In genomic region chr6:48747040-48747439, GRCh38 we compare ENCODE assay signal across 22 cellular contexts.
A peak's percentile ranks its signal among the peaks of the same experiment; 100 is the strongest.
DNase-seq lines count a peak whose midpoint lies in the region; ATAC-seq, FAIRE-seq and TF ChIP-seq lines count a peak whose summit lies in the region.
"Had no signal": no experiment of that assay in that cellular context is flagged by ENCODE, and none has a peak within 500 bp of the region (broad histone marks: within the 10 kb centered on the region; RNA-seq: fewer than 3 reads in every experiment).

No MANE protein-coding gene starts in this region.

- no peak for FAIRE-seq in H1 (lab: Jason Lieb, UNC)

- no peak overlapping the region for H3K23ac ChIP-seq in H1 (ENCODE audit: insufficient read length)

- CTCF ChIA-PET in H1 (lab: Charles Lee; ENCODE audit: partially characterized antibody), result no interaction called here

- H3K36me3 ChIP-seq in OCI-LY3 (replicated peaks; ENCODE audit: low read depth, low read length), result peaks cover 41% of the 10 kb centered on the region
- H3K36me3 ChIP-seq in H1 (ENCODE audit: control insufficient read depth in 2 of 4, insufficient read depth in 4 of 4, low read length in 3 of 4), result no peaks in the 10 kb centered on the region
- H3K36me3 ChIP-seq: esophagus squamous epithelium, heart right ventricle, left ventricle myocardium inferior, uterus had no signal

- 0 out of 2 replicates have a peak overlapping the region, but pooled peaks have one; percentile 10 for H2AFZ ChIP-seq in OCI-LY3 (ENCODE audit: low read depth, low read length)
- no peak overlapping the region for H2AFZ ChIP-seq in H1 (ENCODE audit: low read length)

- no peak overlapping the region for H3K4ac ChIP-seq in H1 (replicated peaks; ENCODE audit: insufficient read length, low read depth, low read length)

- H2BK120ac ChIP-seq in H1 (replicated peaks; ENCODE audit: low read depth, low read length), result no peak overlapping the region

- H3K9me3 ChIP-seq in OCI-LY3 (ENCODE audit: insufficient read depth, low read length), result peaks cover 30% of the 10 kb centered on the region
- peaks cover 0 to 3% of the 10 kb centered on the region in 2 experiments; a peak in 2 of 4 replicates for H3K9me3 ChIP-seq in H1 (ENCODE audit: insufficient read depth in 2 of 2, low read depth in 1 of 2, low read length in 1 of 2)
- H3K9me3 ChIP-seq: esophagus squamous epithelium, mucosa of descending colon, uterus had no signal

- no peaks in the 10 kb centered on the region for H3K27me3 ChIP-seq in OCI-LY3 (ENCODE audit: low read depth, low read length)
- no peaks in the 10 kb centered on the region for H3K27me3 ChIP-seq in H1 (replicated peaks in 1 of 4; ENCODE audit: control insufficient read depth in 3 of 4, extremely low read depth in 1 of 4, insufficient read depth in 3 of 4, low read length in 3 of 4)
- H3K27me3 ChIP-seq: esophagus squamous epithelium, heart right ventricle, uterus had no signal

- H2BK20ac ChIP-seq in H1 (ENCODE audit: low read length), result no peak overlapping the region

- H2BK15ac ChIP-seq in H1 (ENCODE audit: low read length), result no peak overlapping the region

- TF ChIP-seq CTCF in OCI-LY3 (IDR thresholded peaks at IDR 0.05; ENCODE audit: low read depth, low read length), result no peak
- TF ChIP-seq CTCF in H1 (IDR thresholded peaks at IDR 0.05; ENCODE audit: control extremely low read depth in 1 of 3, insufficient read depth in 1 of 3, low read depth in 1 of 3, low read length in 3 of 3), result no peak

- no peak overlapping the region for H3K56ac ChIP-seq in H1 (replicated peaks; ENCODE audit: insufficient read length, low read depth, low read length)

- WGBS in H1 (ENCODE audit: extremely low coverage in 1 of 2, insufficient coverage in 1 of 2, insufficient read length in 1 of 2, insufficient replicate concordance in 2 of 2, low coverage in 1 of 2, low lambda C conversion rate in 2 of 2, missing lambda C conversion rate in 1 of 2), 2 experiments, result 94% methylated on average over 2 of the region's 2 CpGs; no CpG with 5 or more reads in 1 of the 2 experiments

- no peak overlapping the region for H4K8ac ChIP-seq in H1 (ENCODE audit: extremely low read depth, insufficient read depth, low read length)

- no peak overlapping the region for H2AK5ac ChIP-seq in H1 (ENCODE audit: low read depth, low read length)

- no peak overlapping the region for H3K18ac ChIP-seq in H1 (ENCODE audit: extremely low read depth, low read length)

- TF ChIP-seq RAD21 in H1 (IDR thresholded peaks at IDR 0.05 in 1 of 2, conservative IDR thresholded peaks at IDR 0.05 in 1 of 2; ENCODE audit: low read depth in 2 of 2, low read length in 2 of 2), result no peak

- H3K79me1 ChIP-seq in H1 (ENCODE audit: low read depth, low read length), result no peaks in the 10 kb centered on the region

- no peaks in the 10 kb centered on the region for H3K23me2 ChIP-seq in H1 (ENCODE audit: low read depth, low read length)

- TF ChIP-seq EP300 in H1 (IDR thresholded peaks at IDR 0.05; ENCODE audit: borderline replicate concordance in 1 of 2, low read depth in 2 of 2, low read length in 2 of 2), result no peak

- DNase-seq in SIG-M5 treated with dmso at 0.1 percent for 504 hours (lab: John Stamatoyannopoulos, UW; ENCODE audit: unreplicated experiment) (peak; percentile 30), SIG-M5 (lab: John Stamatoyannopoulos, UW) (no peak), H1 (ENCODE audit: low read depth in 1 of 2, low spot score in 2 of 2) (no peak), renal cortical epithelial cell (ENCODE audit: low read depth) (peak; percentile 8), COLO829 (ENCODE audit: low spot score) (no peak), occipital lobe (lab: John Stamatoyannopoulos, UW) (no peak)
- DNase-seq: activated CD4-positive, alpha-beta T cell treated with anti-CD3 and anti-CD28 coated beads, Interleukin-2, amount 10 ng/mL, durations not matched to agents 24 days and 14 days; activated CD8-positive, alpha-beta memory T cell treated with anti-CD3 and anti-CD28 coated beads, Interleukin-2, amount 50 U/mL, for 48 hours; activated gamma-delta T cell; amygdala; C1 segment of cervical spinal cord; caudate nucleus; esophagus squamous epithelium; heart right ventricle; left ventricle myocardium inferior; mucosa of descending colon; NCI-H526 treated with DMSO at 0.1 percent for 48 hours; retina; RPMI8226; uterus had no signal

- H3K4me3 ChIP-seq in OCI-LY3 (ENCODE audit: low read length), result peak overlapping the region; percentile 44
- no peak overlapping the region for H3K4me3 ChIP-seq in H1 (ENCODE audit: extremely low read depth in 1 of 4, insufficient read depth in 2 of 4, low read depth in 3 of 4, low read length in 4 of 4)
- H3K4me3 ChIP-seq: esophagus squamous epithelium, heart right ventricle, left ventricle myocardium inferior, mucosa of descending colon, uterus had no signal

- peaks cover 52% of the 10 kb centered on the region for H3K4me1 ChIP-seq in OCI-LY3 (ENCODE audit: low read length)
- no peaks in the 10 kb centered on the region for H3K4me1 ChIP-seq in H1 (replicated peaks in 1 of 4; ENCODE audit: control insufficient read depth in 3 of 4, insufficient read depth in 4 of 4, low read length in 3 of 4)
- H3K4me1 ChIP-seq: heart right ventricle, left ventricle myocardium inferior, uterus had no signal

- peak overlapping the region; percentile 68 for H3K4me2 ChIP-seq in OCI-LY3 (ENCODE audit: low read length)
- H3K4me2 ChIP-seq in H1 (ENCODE audit: insufficient read depth in 1 of 2, low read depth in 2 of 2, low read length in 2 of 2), result no peak overlapping the region

- H3K79me2 ChIP-seq in OCI-LY3 (ENCODE audit: low read length) (no peaks in the 10 kb centered on the region), H1 (ENCODE audit: control insufficient read depth in 1 of 2, insufficient read depth in 2 of 2, low read length in 2 of 2) (no peaks in the 10 kb centered on the region)

- no peak overlapping the region for H3K14ac ChIP-seq in H1 (ENCODE audit: insufficient read length)

- no peak overlapping the region for H2BK12ac ChIP-seq in H1 (ENCODE audit: low read depth, low read length)

- no peak overlapping the region for H4K5ac ChIP-seq in H1 (ENCODE audit: insufficient read length, low read depth, low read length)

- no peak overlapping the region for H2BK5ac ChIP-seq in H1 (ENCODE audit: low read depth, low read length)

- ATAC-seq in GM18858 (IDR thresholded peaks at IDR 0.05; ENCODE audit: unreplicated experiment), result no peak
- ATAC-seq: heart right ventricle, mucosa of descending colon had no signal

- no peak overlapping the region for H4K91ac ChIP-seq in H1 (replicated peaks; ENCODE audit: insufficient read length, low read length)

- POLR2A ChIA-PET in H1 (lab: Charles Lee; ENCODE audit: partially characterized antibody), result no interaction called here

- H3K27ac ChIP-seq in OCI-LY3 (ENCODE audit: low read length) (peak overlapping the region; percentile 91), H1 (ENCODE audit: low read depth, low read length) (no peak overlapping the region)
- H3K27ac ChIP-seq: esophagus squamous epithelium, heart right ventricle, left ventricle myocardium inferior, uterus had no signal

- H4K20me1 ChIP-seq in OCI-LY3 (ENCODE audit: insufficient read depth, low read length) (no peaks in the 10 kb centered on the region), H1 (replicated peaks in 1 of 2; ENCODE audit: control insufficient read depth in 1 of 2, insufficient read depth in 2 of 2, low read length in 2 of 2) (no peaks in the 10 kb centered on the region)

- peak overlapping the region; percentile 59 for H3K9ac ChIP-seq in OCI-LY3 (ENCODE audit: low read length)
- no peak overlapping the region for H3K9ac ChIP-seq in H1 (replicated peaks in 1 of 4; ENCODE audit: extremely low read depth in 1 of 4, low read depth in 3 of 4, low read length in 3 of 4)

- no peak for TF ChIP-seq POLR2A in H1 (IDR thresholded peaks at IDR 0.05; ENCODE audit: control extremely low read depth in 1 of 2, low read depth in 2 of 2, low read length in 2 of 2)

TF ChIP-seq in H1, 55 proteins besides CTCF, POLR2A, EP300 and RAD21:
- 0 out of 2 replicates have a peak, but pooled peaks have one; percentile 6 for TF ChIP-seq CEBPB (IDR thresholded peaks at IDR 0.05; ENCODE audit: low read depth, low read length)
- TF ChIP-seq, protein P1, sequence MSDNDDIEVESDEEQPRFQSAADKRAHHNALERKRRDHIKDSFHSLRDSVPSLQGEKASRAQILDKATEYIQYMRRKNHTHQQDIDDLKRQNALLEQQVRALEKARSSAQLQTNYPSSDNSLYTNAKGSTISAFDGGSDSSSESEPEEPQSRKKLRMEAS (IDR thresholded peaks at IDR 0.05), result no peak
TF ChIP-seq in H1: peak in this region for 1.

Comparison
In these comparisons a context has a peak if more than half of its experiments do, and no peak if none do; other contexts are left out.
1. DNase-seq: peak in SIG-M5 treated with dmso at 0.1 percent for 504 hours (single experiment) and renal cortical epithelial cell (single experiment); none in SIG-M5 (single experiment), H1 (0 of 2), COLO829 (single experiment) and occipital lobe (single experiment).